In genomic region chr1:38776466-38776865, GRCh38 we compare ENCODE assay signal across 18 cellular contexts.
"Had no signal": no experiment of that assay in that cellular context is flagged by ENCODE, and none has a peak within 500 bp of the region (broad histone marks: within the 10 kb centered on the region; RNA-seq: fewer than 3 reads in every experiment).

No MANE protein-coding gene starts in this region.

- ATAC-seq: esophagus mucosa, heart left ventricle, pancreas, right cardiac atrium had no signal

- DNase-seq: effector memory CD4-positive, alpha-beta T cell; heart left ventricle; hypothalamus; kidney glomerular epithelial cell; mesendoderm; naive B cell; occipital lobe; pancreas; right cardiac atrium; small intestine; stimulated activated CD4-positive, alpha-beta T cell treated with anti-CD3 and anti-CD28 coated beads, Interleukin-12 subunit alpha, Interleukin-12 subunit beta, amount 100 ng/mL, for 4 hours; stimulated activated naive CD4-positive, alpha-beta T cell; trophoblast cell had no signal

- FAIRE-seq: endometrium, frontal cortex, islet of Langerhans, pancreas, small intestine, urothelium cell line had no signal
